ENCODE assay signal across 2 cellular contexts in genomic region chr2:111155610-111156009, GRCh38.
TF ChIP-seq lines count a peak whose summit lies in the region.

No MANE protein-coding gene starts in this region.

TF ChIP-seq in A549, 52 proteins besides CTCF, POLR2A, EP300 and RAD21:
- TF ChIP-seq HES2 (IDR thresholded peaks at IDR 0.05) = no peak
- no peak for TF ChIP-seq NR3C1 (IDR thresholded peaks at IDR 0.05)
- no peak for TF ChIP-seq CBX8 (IDR thresholded peaks at IDR 0.05)
- no peak for TF ChIP-seq REST (IDR thresholded peaks at IDR 0.05)
- TF ChIP-seq PBX3 (IDR thresholded peaks at IDR 0.05) = no peak
- no peak for TF ChIP-seq CEBPB (IDR thresholded peaks at IDR 0.05)
- no peak for TF ChIP-seq HOXA7 (CRISPR knock-in tag; IDR thresholded peaks at IDR 0.05)
- no peak for TF ChIP-seq NPAS2 (CRISPR knock-in tag; IDR thresholded peaks at IDR 0.05; ENCODE audit: borderline replicate concordance)
- TF ChIP-seq HOXB5 (CRISPR knock-in tag; IDR thresholded peaks at IDR 0.05) = no peak
- no peak for TF ChIP-seq HEYL (CRISPR knock-in tag; IDR thresholded peaks at IDR 0.05)
- TF ChIP-seq FOSL2 (IDR thresholded peaks at IDR 0.05) = no peak
- no peak for TF ChIP-seq FOSL2 (CRISPR knock-in tag; IDR thresholded peaks at IDR 0.05)
- no peak for TF ChIP-seq MAZ (IDR thresholded peaks at IDR 0.05; ENCODE audit: borderline replicate concordance, low read depth, low read length)
- no peak for TF ChIP-seq RNF2 (IDR thresholded peaks at IDR 0.05; ENCODE audit: borderline replicate concordance, low read depth)
- no peak for TF ChIP-seq BCL3 (IDR thresholded peaks at IDR 0.05)
- no peak for TF ChIP-seq PHF8 (IDR thresholded peaks at IDR 0.05; ENCODE audit: borderline replicate concordance, low read depth)
- TF ChIP-seq EHMT2 (IDR thresholded peaks at IDR 0.05; ENCODE audit: low read depth) = no peak
TF ChIP-seq in A549: peak in this region for 0.

TF ChIP-seq in GM23338, 12 proteins besides CTCF, POLR2A, EP300 and RAD21 (continued from another document):
- TF ChIP-seq ETS1 (IDR thresholded peaks at IDR 0.05) (no peak), STAT1 (IDR thresholded peaks at IDR 0.05; ENCODE audit: unreplicated experiment) (no peak), ZNF114 (CRISPR knock-in tag; IDR thresholded peaks at IDR 0.05) (no peak), REST (IDR thresholded peaks at IDR 0.05; ENCODE audit: unreplicated experiment) (no peak), EZH2 (IDR thresholded peaks at IDR 0.05; ENCODE audit: low read depth, unreplicated experiment) (no peak), EZH2phosphoT487 (IDR thresholded peaks at IDR 0.05; ENCODE audit: unreplicated experiment) (no peak), JUNB (IDR thresholded peaks at IDR 0.05; ENCODE audit: unreplicated experiment) (no peak), CREB1 (CRISPR knock-in tag; IDR thresholded peaks at IDR 0.05; ENCODE audit: low read depth) (no peak), POLR2AphosphoS5 (IDR thresholded peaks at IDR 0.05; ENCODE audit: low read depth) (no peak), ZNF462 (CRISPR knock-in tag; IDR thresholded peaks at IDR 0.05) (no peak), NANOG (IDR thresholded peaks at IDR 0.05; ENCODE audit: borderline replicate concordance) (no peak)
